ENCODE assay signal across 11 cellular contexts in the genomic region with DNA sequence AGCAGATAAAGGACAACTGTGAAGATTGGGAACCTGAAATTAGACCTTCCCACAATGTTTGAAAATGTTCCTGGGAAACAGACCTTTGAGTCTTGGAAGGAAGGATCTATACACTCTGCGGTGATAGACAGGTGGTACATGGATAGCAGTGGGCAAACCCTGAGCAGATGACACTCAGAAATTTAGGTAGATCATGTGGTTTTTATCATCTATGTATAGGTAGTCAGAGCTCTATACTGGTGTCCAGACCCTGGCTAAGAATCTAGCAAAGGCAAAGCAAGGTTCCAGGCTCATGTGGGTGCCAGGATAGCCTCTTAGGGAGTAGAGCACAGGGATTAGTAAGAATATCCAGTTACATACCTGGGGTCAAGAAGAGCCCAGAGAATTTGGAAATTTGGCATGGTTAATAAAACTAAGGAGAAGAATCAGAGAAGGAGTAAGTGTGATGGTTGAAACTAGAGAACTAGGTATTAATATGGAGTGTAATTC.
DNase-seq lines count a peak whose midpoint lies in the region; ATAC-seq and TF ChIP-seq lines count a peak whose summit lies in the region.
"Had no signal": no experiment of that assay in that cellular context is flagged by ENCODE, and none has a peak within 500 bp of the region (broad histone marks: within the 10 kb centered on the region; RNA-seq: fewer than 3 reads in every experiment).

No MANE protein-coding gene starts in this region.

- no peaks in the 10 kb centered on the region for H3K9me3 ChIP-seq in upper lobe of left lung

- H3K4me1 Mint-ChIP-seq in naive thymus-derived CD8-positive, alpha-beta T cell: peaks cover 10 to 15% (median 15%) of the 10 kb centered on the region in 4 donors

- H3K27me3 ChIP-seq in upper lobe of left lung: no peaks in the 10 kb centered on the region

- H3K27ac ChIP-seq in upper lobe of left lung: no peak overlapping the region

- TF ChIP-seq CTCF in upper lobe of left lung (IDR thresholded peaks at IDR 0.05): no peak

- H3K4me1 ChIP-seq in upper lobe of left lung: no peaks in the 10 kb centered on the region

- 92 to 100% methylated on average over 1 of the region's 1 CpG for WGBS in upper lobe of left lung, 2 donors

- DNase-seq in naive thymus-derived CD8-positive, alpha-beta T cell: no peak
- no peak for DNase-seq in T-helper 9 cell
- DNase-seq in activated naive CD4-positive, alpha-beta T cell treated with anti-CD3 and anti-CD28 coated beads, Interleukin-2, amount 50 U/mL, for 16 hours: no peak
- DNase-seq in upper lobe of left lung: no peak
- DNase-seq: effector CD4-positive, alpha-beta T cell; left ventricle myocardium superior had no signal

- H3K4me3 Mint-ChIP-seq in naive thymus-derived CD8-positive, alpha-beta T cell: peak overlapping the region in 6 of 10 donors; percentile 48 to 81 (median 64)
- H3K4me3 Mint-ChIP-seq: activated CD4-positive, alpha-beta memory T cell treated with anti-CD3 and anti-CD28 coated beads for 36 hours had no signal

- no peaks in the 10 kb centered on the region for H3K36me3 ChIP-seq in upper lobe of left lung

- H3K27me3 Mint-ChIP-seq in naive thymus-derived CD8-positive, alpha-beta T cell: peaks cover 0 to 1% (median 0%) of the 10 kb centered on the region in 5 donors
- H3K27me3 Mint-ChIP-seq: activated CD4-positive, alpha-beta memory T cell treated with anti-CD3 and anti-CD28 coated beads for 36 hours; IgD-negative memory B cell had no signal

- ATAC-seq in GM18907 (IDR thresholded peaks at IDR 0.05; ENCODE audit: unreplicated experiment) (peak; percentile 39), GM21528 (IDR thresholded peaks at IDR 0.05; ENCODE audit: low FRiP score, unreplicated experiment) (peak; percentile 64), HG03378 (IDR thresholded peaks at IDR 0.05; ENCODE audit: unreplicated experiment) (peak; percentile 45), upper lobe of left lung (ENCODE audit: low FRiP score in 2 of 2) (no peak)
- ATAC-seq in naive thymus-derived CD8-positive, alpha-beta T cell: no peak
- ATAC-seq: left ventricle myocardium superior had no signal

- H3K4me3 ChIP-seq in upper lobe of left lung: no peak overlapping the region

- TF ChIP-seq POLR2A in upper lobe of left lung (IDR thresholded peaks at IDR 0.05): no peak

- POLR2A ChIA-PET in naive thymus-derived CD8-positive, alpha-beta T cell (lab: Charles Lee): no interaction called here

- no peaks in the 10 kb centered on the region for H3K36me3 Mint-ChIP-seq in naive thymus-derived CD8-positive, alpha-beta T cell
- H3K36me3 Mint-ChIP-seq: activated CD4-positive, alpha-beta memory T cell treated with anti-CD3 and anti-CD28 coated beads for 36 hours; IgD-negative memory B cell had no signal

- peaks cover 0 to 4% (median 0%) of the 10 kb centered on the region in 9 donors for H3K9me3 Mint-ChIP-seq in naive thymus-derived CD8-positive, alpha-beta T cell
- H3K9me3 Mint-ChIP-seq: activated CD4-positive, alpha-beta memory T cell treated with anti-CD3 and anti-CD28 coated beads for 36 hours had no signal

- peak overlapping the region in 3 of 10 donors; percentile 16 to 83 (median 60) for H3K27ac Mint-ChIP-seq in naive thymus-derived CD8-positive, alpha-beta T cell
- H3K27ac Mint-ChIP-seq: activated CD4-positive, alpha-beta memory T cell treated with anti-CD3 and anti-CD28 coated beads for 36 hours had no signal

- no peak for TF ChIP-seq EP300 in upper lobe of left lung (IDR thresholded peaks at IDR 0.05)

Comparison
In these comparisons a context has a peak if more than half of its experiments do, and no peak if none do; other contexts are left out.
1. ATAC-seq: peak in GM18907 (single experiment), GM21528 (single experiment) and HG03378 (single experiment); none in naive thymus-derived CD8-positive, alpha-beta T cell (0 of 2) and upper lobe of left lung (0 of 2).